ENCODE assay signal across 27 cellular contexts in genomic region chr9:1698991-1699390, GRCh38.
"Had no signal": no experiment of that assay in that cellular context is flagged by ENCODE, and none has a peak within 500 bp of the region (broad histone marks: within the 10 kb centered on the region; RNA-seq: fewer than 3 reads in every experiment).

No MANE protein-coding gene starts in this region.

- H3K36me3 ChIP-seq: stomach, suprapubic skin, thoracic aorta, thyroid gland, tibial artery, tibial nerve, transverse colon, upper lobe of left lung, upper lobe of right lung, uterus, vagina had no signal

- H3K27me3 Mint-ChIP-seq: type B pancreatic cell had no signal

- H3K36me3 Mint-ChIP-seq: stimulated activated effector memory CD8-positive, alpha-beta T cell treated with anti-CD3 and anti-CD28 coated beads, Interleukin-12 subunit alpha, Interleukin-12 subunit beta, amount 100 ng/mL, for 72 hours; stimulated activated memory B cell treated with anti-CD40 and anti-IgM and Interleukin-4, amounts not matched to agents 10 μg/mL and 1 μg/mL and 100 μg/mL, for 72 hours; stimulated activated naive B cell treated with anti-CD40 and anti-IgM and Interleukin-4, amounts not matched to agents 10 μg/mL and 1 μg/mL and 100 μg/mL, for 72 hours; type B pancreatic cell had no signal

- H3K27me3 ChIP-seq: stomach, suprapubic skin, testis, thyroid gland, tibial artery, tibial nerve, transverse colon, upper lobe of left lung, uterus, vagina had no signal

- H3K27ac Mint-ChIP-seq: stimulated activated effector memory CD8-positive, alpha-beta T cell treated with anti-CD3 and anti-CD28 coated beads, Interleukin-12 subunit alpha, Interleukin-12 subunit beta, amount 100 ng/mL, for 72 hours; stimulated activated memory B cell treated with anti-CD40 and anti-IgM and Interleukin-4, amounts not matched to agents 10 μg/mL and 1 μg/mL and 100 μg/mL, for 72 hours; stimulated activated naive B cell treated with anti-CD40 and anti-IgM and Interleukin-4, amounts not matched to agents 10 μg/mL and 1 μg/mL and 100 μg/mL, for 72 hours; stimulated activated naive CD8-positive, alpha-beta T cell treated with anti-CD3 and anti-CD28 coated beads, Interleukin-15, amount 100 ng/mL, for 72 hours; stimulated activated naive CD8-positive, alpha-beta T cell treated with anti-CD3 and anti-CD28 coated beads, Interleukin-15, Interleukin-2, amounts not matched to agents 100 ng/mL and 50 ng/mL, for 24 hours; type B pancreatic cell had no signal

- H3K4me3 ChIP-seq: stomach, suprapubic skin, testis, thoracic aorta, thyroid gland, tibial artery, tibial nerve, transverse colon, upper lobe of left lung, upper lobe of right lung, uterus, vagina had no signal

- ATAC-seq: stimulated activated effector memory CD8-positive, alpha-beta T cell treated with anti-CD3 and anti-CD28 coated beads, Interleukin-12 subunit alpha, Interleukin-12 subunit beta, amount 100 ng/mL, for 72 hours; stimulated activated memory B cell treated with anti-CD40 and anti-IgM and Interleukin-4, amounts not matched to agents 10 μg/mL and 1 μg/mL and 100 μg/mL, for 72 hours; stimulated activated naive B cell treated with anti-CD40 and anti-IgM and Interleukin-4, amounts not matched to agents 10 μg/mL and 1 μg/mL and 100 μg/mL, for 72 hours; stimulated activated naive CD8-positive, alpha-beta T cell treated with anti-CD3 and anti-CD28 coated beads, Interleukin-15, amount 100 ng/mL, for 72 hours; stimulated activated naive CD8-positive, alpha-beta T cell treated with anti-CD3 and anti-CD28 coated beads, Interleukin-15, Interleukin-2, amounts not matched to agents 100 U/mL and 50 U/mL, for 24 hours; upper lobe of right lung had no signal

- H3K4me1 ChIP-seq: stomach, suprapubic skin, testis, thyroid gland, tibial artery, tibial nerve, transverse colon, upper lobe of left lung, upper lobe of right lung, uterus, vagina had no signal

- H3K4me3 Mint-ChIP-seq: stimulated activated effector memory CD8-positive, alpha-beta T cell treated with anti-CD3 and anti-CD28 coated beads, Interleukin-12 subunit alpha, Interleukin-12 subunit beta, amount 100 ng/mL, for 72 hours; stimulated activated memory B cell treated with anti-CD40 and anti-IgM and Interleukin-4, amounts not matched to agents 10 μg/mL and 1 μg/mL and 100 μg/mL, for 72 hours; stimulated activated naive B cell treated with anti-CD40 and anti-IgM and Interleukin-4, amounts not matched to agents 10 μg/mL and 1 μg/mL and 100 μg/mL, for 72 hours; stimulated activated naive CD8-positive, alpha-beta T cell treated with anti-CD3 and anti-CD28 coated beads, Interleukin-15, amount 100 ng/mL, for 72 hours; stimulated activated naive CD8-positive, alpha-beta T cell treated with anti-CD3 and anti-CD28 coated beads, Interleukin-15, Interleukin-2, amounts not matched to agents 100 ng/mL and 50 ng/mL, for 24 hours; type B pancreatic cell had no signal

- H3K9me3 ChIP-seq: stomach, suprapubic skin, testis, thoracic aorta, thyroid gland, tibial artery, transverse colon, upper lobe of left lung, upper lobe of right lung, uterus, vagina had no signal

- H3K27ac ChIP-seq: stomach, suprapubic skin, testis, thoracic aorta, thyroid gland, tibial artery, tibial nerve, transverse colon, upper lobe of left lung, upper lobe of right lung, uterus, vagina had no signal

- H3K4me1 Mint-ChIP-seq: stimulated activated effector memory CD8-positive, alpha-beta T cell treated with anti-CD3 and anti-CD28 coated beads, Interleukin-12 subunit alpha, Interleukin-12 subunit beta, amount 100 ng/mL, for 72 hours; stimulated activated memory B cell treated with anti-CD40 and anti-IgM and Interleukin-4, amounts not matched to agents 10 μg/mL and 1 μg/mL and 100 μg/mL, for 72 hours; stimulated activated naive B cell treated with anti-CD40 and anti-IgM and Interleukin-4, amounts not matched to agents 10 μg/mL and 1 μg/mL and 100 μg/mL, for 72 hours; stimulated activated naive CD8-positive, alpha-beta T cell treated with anti-CD3 and anti-CD28 coated beads, Interleukin-15, amount 100 ng/mL, for 72 hours had no signal

- DNase-seq: stimulated activated CD4-positive, alpha-beta T cell treated with anti-CD3 and anti-CD28 coated beads, Interleukin-2, amount 100 ng/mL, for 48 hours; stimulated activated CD4-positive, alpha-beta T cell treated with anti-CD3 and anti-CD28 coated beads, Interleukin-4, amount 100 ng/mL, for 1 hour; stimulated activated CD4-positive, alpha-beta T cell treated with anti-CD3 and anti-CD28 coated beads, Interleukin-4, amount 100 ng/mL, for 24 hours; stimulated activated CD4-positive, alpha-beta T cell treated with anti-CD3 and anti-CD28 coated beads, Interleukin-4, amount 100 ng/mL, for 4 hours; stimulated activated CD8-positive, alpha-beta memory T cell treated with anti-CD3 and anti-CD28 coated beads, Interleukin-4, amount 100 ng/mL, for 48 hours; stimulated activated naive B cell treated with anti-CD40 and anti-IgM and Interleukin-4, amounts not matched to agents 10 μg/mL and 1 μg/mL and 100 μg/mL, for 72 hours; stimulated activated naive CD4-positive, alpha-beta T cell; stimulated activated naive CD4-positive, alpha-beta T cell treated with Interleukin-2 at 50 U/mL for 16 hours; stimulated activated naive CD8-positive, alpha-beta T cell treated with anti-CD3 and anti-CD28 coated beads, Interleukin-15, amount 100 ng/mL, for 72 hours; stimulated activated naive CD8-positive, alpha-beta T cell treated with anti-CD3 and anti-CD28 coated beads, Interleukin-15, Interleukin-2, amounts not matched to agents 100 U/mL and 50 U/mL, for 24 hours; stomach; substantia nigra; testis; thyroid gland; tibial artery; transverse colon; upper lobe of left lung; upper lobe of right lung; uterus had no signal
